1 cellular context compared by ENCODE assay signal in genomic region chr2:12107849-12108420, GRCh38.
TF ChIP-seq lines count a peak whose summit lies in the region.

No MANE protein-coding gene starts in this region.

TF ChIP-seq in H1, 55 proteins besides CTCF, POLR2A, EP300 and RAD21:
- TF ChIP-seq SP1 (IDR thresholded peaks at IDR 0.05; ENCODE audit: low read depth, low read length): no peak
- TF ChIP-seq RXRA (IDR thresholded peaks at IDR 0.05; ENCODE audit: insufficient read depth, low read depth, low read length): no peak
- no peak for TF ChIP-seq ZNF274 (IDR thresholded peaks at IDR 0.05; ENCODE audit: borderline replicate concordance, extremely low read depth, low read length)
- TF ChIP-seq CTBP2 (IDR thresholded peaks at IDR 0.05; ENCODE audit: borderline replicate concordance, insufficient read depth, insufficient read length, low read length): no peak
- no peak for TF ChIP-seq JUN (IDR thresholded peaks at IDR 0.05; ENCODE audit: low read depth, low read length)
- TF ChIP-seq TAF7 (optimal IDR thresholded peaks at IDR 0.05; ENCODE audit: borderline replicate concordance, low read depth, low read length): no peak
